Comparison of ENCODE assay signal across 8 cellular contexts in the genomic region with DNA sequence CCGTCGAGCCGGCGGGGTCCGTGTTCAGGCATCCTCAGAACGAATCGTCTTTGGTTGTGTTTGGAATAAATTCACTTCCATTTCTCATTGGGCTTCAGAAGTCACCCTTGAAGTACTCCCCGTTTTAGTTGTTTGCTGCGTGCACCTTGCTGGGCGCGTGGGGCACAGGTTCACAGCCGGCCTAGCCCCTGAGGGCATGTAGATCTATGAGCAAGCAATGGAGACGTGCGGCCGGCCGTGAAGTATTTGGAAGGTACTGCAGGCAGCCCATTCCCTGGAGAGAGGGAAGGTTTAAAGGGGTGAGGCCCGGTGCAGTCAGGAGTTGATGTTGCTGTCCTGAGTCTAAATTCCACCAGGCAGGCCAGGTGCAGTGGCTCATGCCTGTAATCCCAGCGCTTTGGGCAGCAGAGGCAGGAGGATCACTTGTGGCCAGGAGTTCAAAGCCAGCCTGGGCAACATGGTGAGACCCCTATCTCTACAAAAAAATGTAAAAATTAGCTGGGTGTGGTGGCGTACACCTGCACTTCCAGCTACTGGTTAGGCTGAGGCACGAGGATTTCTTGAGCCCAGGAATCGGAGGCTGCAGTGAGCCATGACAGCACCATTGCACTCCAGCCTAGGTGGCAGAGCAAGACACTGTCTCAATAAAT. TPM values are rescaled to one million over a fixed set of nuclear protein-coding genes. Genes with fewer than 3 reads are reported as not detected.
DNase-seq lines count a peak whose midpoint lies in the region; ATAC-seq and TF ChIP-seq lines count a peak whose summit lies in the region.

No MANE protein-coding gene starts in this region.

- peaks cover 20% of the 10 kb centered on the region for H3K27me3 Mint-ChIP-seq in HFFc6 (ENCODE audit: insufficient read depth)
- H3K27me3 Mint-ChIP-seq in activated CD8-positive, alpha-beta T cell treated with anti-CD3 and anti-CD28 coated beads for 36 hours: peaks cover 2% of the 10 kb centered on the region

- no peak for TF ChIP-seq CTCF in AG10803 (conservative IDR thresholded peaks at IDR 0.05; ENCODE audit: low read length)
- no peak for TF ChIP-seq CTCF in HFFc6 (IDR thresholded peaks at IDR 0.05)
- TF ChIP-seq CTCF in activated CD8-positive, alpha-beta T cell treated with anti-CD3 and anti-CD28 coated beads for 36 hours (IDR thresholded peaks at IDR 0.05): no peak
- TF ChIP-seq CTCF in fibroblast of villous mesenchyme (IDR thresholded peaks at IDR 0.05; ENCODE audit: insufficient read depth, low read depth, low read length): no peak
- no peak for TF ChIP-seq CTCF in prostate gland (IDR thresholded peaks at IDR 0.05)

- H3K4me1 ChIP-seq in prostate gland (replicated peaks): peaks cover 11% of the 10 kb centered on the region

- H3K4me3 ChIP-seq in AG10803 (ENCODE audit: low read length) (peak overlapping the region; percentile 80), fibroblast of villous mesenchyme (ENCODE audit: low read depth, low read length) (peak overlapping the region; percentile 59), prostate gland (peak overlapping the region; percentile 70 to 83)

- H3K27ac ChIP-seq in prostate gland: peak overlapping the region; percentile 30 to 56

- CTCF ChIA-PET in activated CD8-positive, alpha-beta T cell treated with anti-CD3 and anti-CD28 coated beads for 36 hours (lab: Charles Lee): interaction anchor here (1.0 to 1.7 kb wide), 3 partner anchors 73 to 146 kb away, joined by 4 to 5 read pairs (median 4); a partner anchor contains a TSS

- ATAC-seq in activated CD8-positive, alpha-beta T cell treated with anti-CD3 and anti-CD28 coated beads for 36 hours: no peak
- ATAC-seq in GM19397 (IDR thresholded peaks at IDR 0.05; ENCODE audit: unreplicated experiment): no peak
- ATAC-seq in HG02759 (IDR thresholded peaks at IDR 0.05; ENCODE audit: unreplicated experiment): no peak

- POLR2A ChIA-PET in activated CD8-positive, alpha-beta T cell treated with anti-CD3 and anti-CD28 coated beads for 36 hours (lab: Charles Lee): interaction anchor here (0.7 to 1.8 kb wide), 6 partner anchors 21 to 337 kb away, joined by 3 to 12 read pairs (median 4); no protein-coding TSS in a partner anchor

- no peak for DNase-seq in AG10803 (ENCODE audit: low read depth)
- DNase-seq in HFFc6: peak; percentile 3
- DNase-seq in activated CD8-positive, alpha-beta T cell treated with anti-CD3 and anti-CD28 coated beads for 36 hours: peak; percentile 45
- peak; percentile 22 for DNase-seq in fibroblast of villous mesenchyme (ENCODE audit: low read depth)
- DNase-seq in prostate gland (ENCODE audit: low spot score): no peak
- no peak for DNase-seq in NCI-H2196 treated with DMSO at 0.1 percent for 48 hours (lab: John Stamatoyannopoulos, UW; ENCODE audit: unreplicated experiment)

- H3K27me3 ChIP-seq in prostate gland (replicated peaks; ENCODE audit: insufficient read depth): peaks cover 6% of the 10 kb centered on the region

- no peaks in the 10 kb centered on the region for H3K36me3 Mint-ChIP-seq in HFFc6 (ENCODE audit: low read depth)
- H3K36me3 Mint-ChIP-seq in activated CD8-positive, alpha-beta T cell treated with anti-CD3 and anti-CD28 coated beads for 36 hours (ENCODE audit: low read depth): peaks cover 23% of the 10 kb centered on the region

- H3K36me3 ChIP-seq in prostate gland: no peaks in the 10 kb centered on the region

- intact Hi-C loops in activated CD8-positive, alpha-beta T cell treated with anti-CD3 and anti-CD28 coated beads for 36 hours (cut with micrococcal nuclease): loop anchor here (10.0 kb wide), 2 partner anchors 70 to 150 kb away; no protein-coding TSS in a partner anchor
- intact Hi-C loops in prostate gland (cut with DNase I): no loop called here

- WGBS in prostate gland: 11% methylated on average over 21 of the region's 21 CpGs

- peak overlapping the region; percentile 84 for H3K27ac Mint-ChIP-seq in HFFc6
- H3K27ac Mint-ChIP-seq in activated CD8-positive, alpha-beta T cell treated with anti-CD3 and anti-CD28 coated beads for 36 hours: peak overlapping the region; percentile 96

- no peaks in the 10 kb centered on the region for H3K9me3 ChIP-seq in prostate gland

- H3K4me1 Mint-ChIP-seq in HFFc6 (ENCODE audit: low read depth): peaks cover 14% of the 10 kb centered on the region
- peaks cover 43% of the 10 kb centered on the region for H3K4me1 Mint-ChIP-seq in activated CD8-positive, alpha-beta T cell treated with anti-CD3 and anti-CD28 coated beads for 36 hours (ENCODE audit: low read depth)

- no peaks in the 10 kb centered on the region for H3K9me3 Mint-ChIP-seq in HFFc6
- H3K9me3 Mint-ChIP-seq in activated CD8-positive, alpha-beta T cell treated with anti-CD3 and anti-CD28 coated beads for 36 hours: no peaks in the 10 kb centered on the region

- H3K4me3 Mint-ChIP-seq in HFFc6: peak overlapping the region; percentile 99
- H3K4me3 Mint-ChIP-seq in activated CD8-positive, alpha-beta T cell treated with anti-CD3 and anti-CD28 coated beads for 36 hours: peak overlapping the region; percentile 85

- TF ChIP-seq POLR2A in prostate gland (IDR thresholded peaks at IDR 0.05): no peak

RNA-seq across cellular contexts. Expression of a gene that starts 0.7 kb away (rescaled TPM):
- 10 to 100 TPM; 18.4 to 24.2 (median 21.2) TPM for total RNA-seq in HFFc6 (2021; fragmentation: NEBNext Ultra II Directional; extraction: Animal tissue kit (Norgen Biotek cat#: 25700))
- total RNA-seq in activated CD8-positive, alpha-beta T cell treated with anti-CD3 and anti-CD28 coated beads for 36 hours: 10 to 100 TPM; 44.6 to 45.9 TPM
- total RNA-seq in fibroblast of villous mesenchyme (20.7 and 22.9 TPM in 2 replicates), prostate gland (10 to 100 TPM; 42.1 to 80.5 TPM)

Comparison
In these comparisons a context has a peak if more than half of its experiments do, and no peak if none do; other contexts are left out.
1. DNase-seq: peak in HFFc6 (single experiment), activated CD8-positive, alpha-beta T cell treated with anti-CD3 and anti-CD28 coated beads for 36 hours (single experiment) and fibroblast of villous mesenchyme (single experiment); none in AG10803 (single experiment), prostate gland (single experiment) and NCI-H2196 treated with DMSO at 0.1 percent for 48 hours (single experiment).
2. Peak in every context shown above with its lines, with median percentiles within 50 percentile points of each other: H3K4me3 ChIP-seq.